In genomic region chrX:40105016-40105790, GRCh38 we compare ENCODE assay signal across 8 cellular contexts. TPM values are rescaled to one million over a fixed set of nuclear protein-coding genes. Genes with fewer than 3 reads are reported as not detected.
DNase-seq lines count a peak whose midpoint lies in the region; ATAC-seq and TF ChIP-seq lines count a peak whose summit lies in the region.

No MANE protein-coding gene starts in this region.

- peaks cover 21 to 53% of the 10 kb centered on the region in 2 experiments for H3K4me1 ChIP-seq in trophoblast cell (ENCODE audit: control insufficient read depth in 1 of 2, insufficient read depth in 2 of 2, low read length in 2 of 2)

- no CpG with 5 or more reads among the region's 85 CpGs for WGBS in trophoblast cell (ENCODE audit: extremely low coverage, insufficient coverage, insufficient read length)

- no peak overlapping the region for H3K23ac ChIP-seq in trophoblast cell (ENCODE audit: low read length)

- no peaks in the 10 kb centered on the region for H3K36me3 ChIP-seq in trophoblast cell (ENCODE audit: control insufficient read depth in 1 of 2, insufficient read depth in 2 of 2, low read length in 2 of 2)

- H3K79me1 ChIP-seq in trophoblast cell (ENCODE audit: low read length), result peaks cover 10% of the 10 kb centered on the region

- no peak overlapping the region for H2BK120ac ChIP-seq in trophoblast cell (ENCODE audit: insufficient read depth, low read length, poor library complexity)

- H2AFZ ChIP-seq in trophoblast cell (ENCODE audit: insufficient read depth, low read length, poor library complexity), result no peak overlapping the region

- H3K14ac ChIP-seq in trophoblast cell (ENCODE audit: low read length), result no peak overlapping the region

- ATAC-seq in GM19328 (IDR thresholded peaks at IDR 0.05; ENCODE audit: unreplicated experiment), result no peak

- H4K12ac ChIP-seq in trophoblast cell (ENCODE audit: low read depth, low read length), result no peak overlapping the region

- peak overlapping the region; percentile 80 for H3K4me2 ChIP-seq in trophoblast cell (ENCODE audit: low read length)

- H3K27me3 ChIP-seq in HL-60 (ENCODE audit: insufficient read depth, poor library complexity, severe bottlenecking) (no peaks in the 10 kb centered on the region), trophoblast cell (ENCODE audit: insufficient read depth, low read length) (peaks cover 31% of the 10 kb centered on the region)

- H2AK5ac ChIP-seq in trophoblast cell (ENCODE audit: low read length), result no peak overlapping the region

- no peak overlapping the region for H3K4ac ChIP-seq in trophoblast cell (ENCODE audit: low read depth, low read length)

- TF ChIP-seq CTCF in HL-60 (IDR thresholded peaks at IDR 0.05; ENCODE audit: insufficient read depth, low read length), result no peak

- no peaks in the 10 kb centered on the region for H3K79me2 ChIP-seq in trophoblast cell (ENCODE audit: control insufficient read depth, insufficient read depth, low read length, poor library complexity)

- no peak overlapping the region for H3K18ac ChIP-seq in trophoblast cell (ENCODE audit: low read length)

- H2BK12ac ChIP-seq in trophoblast cell (ENCODE audit: low read length), result no peak overlapping the region

- H3K4me3 ChIP-seq in HL-60 (replicated peaks; ENCODE audit: insufficient read depth, low read length) (peak overlapping the region; percentile 48), trophoblast cell (ENCODE audit: low read depth, low read length) (peak overlapping the region; percentile 36)

- DNase-seq in activated effector memory CD4-positive, alpha-beta T cell treated with anti-CD3 and anti-CD28 coated beads, Interleukin-2, amount 50 U/mL, for 16 hours, result peak; percentile 74
- DNase-seq in activated effector memory CD4-positive, alpha-beta T cell treated with Interleukin-2 at 50 U/mL for 16 hours, result no peak
- DNase-seq in HL-60 (ENCODE audit: low read depth in 1 of 2, low spot score in 1 of 2), result peak in 1 of 2 experiments; percentile 21
- peak; percentile 64 for DNase-seq in activated CD8-positive, alpha-beta memory T cell treated with anti-CD3 and anti-CD28 coated beads, Interleukin-2, amount 50 U/mL, for 48 hours
- peak in 32 of 42 donors; percentile 14 to 79 (median 56) for DNase-seq in head of caudate nucleus
- peak; percentile 17 to 31 for DNase-seq in trophoblast cell
- no peak for DNase-seq in stimulated activated CD4-positive, alpha-beta T cell treated with anti-CD3 and anti-CD28 coated beads, Interleukin-4, amount 100 ng/mL, for 24 hours

- intact Hi-C loops in head of caudate nucleus (cut with DNase I), result loop anchor here (5.0 kb wide), 2 partner anchors 47 to 72 kb away; no protein-coding TSS in a partner anchor

- peak overlapping the region; percentile 76 for H3K27ac ChIP-seq in HL-60 (replicated peaks)
- H3K27ac ChIP-seq in trophoblast cell (ENCODE audit: low read depth, low read length), result no peak overlapping the region

- no peak overlapping the region for H2BK5ac ChIP-seq in trophoblast cell (ENCODE audit: low read depth, low read length, poor library complexity)

- no peak overlapping the region for H4K8ac ChIP-seq in trophoblast cell (ENCODE audit: low read depth, low read length)

- H3K9me3 ChIP-seq in trophoblast cell (ENCODE audit: insufficient read depth, low read depth, low read length), result no peaks in the 10 kb centered on the region

- H4K91ac ChIP-seq in trophoblast cell (ENCODE audit: low read depth, low read length), result peak overlapping the region; percentile 32

- H3K9ac ChIP-seq in trophoblast cell (ENCODE audit: low read length), result no peak overlapping the region

RNA-seq across cellular contexts. Expression of gene BCOR, which starts 7.4 kb away (rescaled TPM):
- polyA plus RNA-seq in trophoblast cell (2013), result 5.9 and 6.1 TPM in 2 replicates

Comparison
In these comparisons a context has a peak if more than half of its experiments do, and no peak if none do; other contexts are left out.
1. DNase-seq: peak in activated effector memory CD4-positive, alpha-beta T cell treated with anti-CD3 and anti-CD28 coated beads, Interleukin-2, amount 50 U/mL, for 16 hours (single experiment), activated CD8-positive, alpha-beta memory T cell treated with anti-CD3 and anti-CD28 coated beads, Interleukin-2, amount 50 U/mL, for 48 hours (single experiment), head of caudate nucleus (32 of 42) and trophoblast cell (2 of 2); none in activated effector memory CD4-positive, alpha-beta T cell treated with Interleukin-2 at 50 U/mL for 16 hours (single experiment) and stimulated activated CD4-positive, alpha-beta T cell treated with anti-CD3 and anti-CD28 coated beads, Interleukin-4, amount 100 ng/mL, for 24 hours (single experiment).